28 cellular contexts compared by ENCODE assay signal in the genomic region with DNA sequence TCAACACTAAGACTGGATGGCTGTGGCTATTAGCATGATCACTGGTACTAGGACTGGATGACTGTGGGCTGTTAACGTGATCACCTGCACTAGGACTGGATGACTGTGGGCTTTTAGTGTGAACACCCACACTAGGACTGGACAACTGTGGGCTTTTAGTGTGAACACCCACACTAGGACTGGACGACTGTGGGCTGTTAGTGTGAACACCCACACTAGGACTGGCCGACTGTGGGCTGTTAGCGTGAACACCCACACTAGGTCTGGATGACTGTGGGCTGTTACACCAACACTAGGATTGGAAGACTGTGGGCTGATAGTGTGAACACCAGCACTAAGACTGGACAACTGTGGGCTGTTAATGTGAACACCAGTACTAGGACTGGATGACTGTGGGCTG.
"Had no signal": no experiment of that assay in that cellular context is flagged by ENCODE, and none has a peak within 500 bp of the region (broad histone marks: within the 10 kb centered on the region; RNA-seq: fewer than 3 reads in every experiment).

No MANE protein-coding gene starts in this region.

- H3K4me3 ChIP-seq: ascending aorta, cardiac muscle cell had no signal

- DNase-seq: activated B cell treated with CpG ODN at 0.5 μM for 24 hours; activated CD4-positive, alpha-beta memory T cell treated with anti-CD3 and anti-CD28 coated beads for 36 hours; activated CD4-positive, alpha-beta T cell treated with anti-CD3 and anti-CD28 coated beads for 4 hours; activated CD4-positive, alpha-beta T cell treated with anti-CD3 and anti-CD28 coated beads, Interleukin-2, amount 10 ng/mL, durations not matched to agents 24 days and 14 days; activated CD4-positive, alpha-beta T cell treated with anti-CD3 and anti-CD28 coated beads, Interleukin-2, amount 50 U/mL, for 1 hour; activated CD4-positive, alpha-beta T cell treated with anti-CD3 and anti-CD28 coated beads, Interleukin-2, amount 50 U/mL, for 4 hours; activated CD4-positive, CD25-positive, alpha-beta regulatory T cell treated with anti-CD3 and anti-CD28 coated beads, Interleukin-2, amount 50 U/mL, for 72 hours; activated CD8-positive, alpha-beta memory T cell treated with anti-CD3 and anti-CD28 coated beads, Interleukin-2, amount 10 ng/mL, durations not matched to agents 7 days and 5 days; activated CD8-positive, alpha-beta memory T cell treated with anti-CD3 and anti-CD28 coated beads, Interleukin-2, amount 50 U/mL, for 48 hours; activated CD8-positive, alpha-beta T cell treated with anti-CD3 and anti-CD28 coated beads for 36 hours; activated effector memory CD4-positive, alpha-beta T cell treated with Interleukin-2 at 50 U/mL for 16 hours; activated gamma-delta T cell; activated naive CD4-positive, alpha-beta T cell treated with anti-CD3 and anti-CD28 coated beads, Interleukin-2, amount 10 ng/mL, durations not matched to agents 7 days and 5 days; activated naive CD4-positive, alpha-beta T cell treated with Interleukin-2 at 50 U/mL for 16 hours; activated naive CD8-positive, alpha-beta T cell treated with anti-CD3 and anti-CD28 coated beads, Interleukin-2, amount 10 ng/mL, durations not matched to agents 7 days and 5 days; activated naive CD8-positive, alpha-beta T cell treated with anti-CD3 and anti-CD28 coated beads, Interleukin-2, amount 50 U/mL, for 24 hours; activated T-cell treated with anti-CD3 and anti-CD28 coated beads, Interleukin-2, amount 50 U/mL, for 24 hours; activated T-cell treated with anti-CD3 and anti-CD28 coated beads, Interleukin-2, amount 50 U/mL, for 48 hours; amygdala; anterior cingulate cortex; caudate nucleus; cerebellar nuclear complex; T-helper 1 cell; T-helper 2 cell; T-helper 9 cell had no signal

- H3K36me3 ChIP-seq: ascending aorta, cardiac muscle cell had no signal

- ATAC-seq: activated CD8-positive, alpha-beta memory T cell treated with anti-CD3 and anti-CD28 coated beads, Interleukin-2, amount 10 ng/mL, durations not matched to agents 7 days and 5 days; activated CD8-positive, alpha-beta T cell treated with anti-CD3 and anti-CD28 coated beads for 36 hours; activated naive CD8-positive, alpha-beta T cell treated with anti-CD3 and anti-CD28 coated beads, Interleukin-2, amount 50 U/mL, for 24 hours had no signal

- H3K27ac ChIP-seq: ascending aorta, cardiac muscle cell, VCaP had no signal

- H3K9me3 ChIP-seq: ascending aorta had no signal

- H3K27me3 ChIP-seq: ascending aorta, cardiac muscle cell had no signal
